ENCODE assay signal across 1 cellular context in the genomic region with DNA sequence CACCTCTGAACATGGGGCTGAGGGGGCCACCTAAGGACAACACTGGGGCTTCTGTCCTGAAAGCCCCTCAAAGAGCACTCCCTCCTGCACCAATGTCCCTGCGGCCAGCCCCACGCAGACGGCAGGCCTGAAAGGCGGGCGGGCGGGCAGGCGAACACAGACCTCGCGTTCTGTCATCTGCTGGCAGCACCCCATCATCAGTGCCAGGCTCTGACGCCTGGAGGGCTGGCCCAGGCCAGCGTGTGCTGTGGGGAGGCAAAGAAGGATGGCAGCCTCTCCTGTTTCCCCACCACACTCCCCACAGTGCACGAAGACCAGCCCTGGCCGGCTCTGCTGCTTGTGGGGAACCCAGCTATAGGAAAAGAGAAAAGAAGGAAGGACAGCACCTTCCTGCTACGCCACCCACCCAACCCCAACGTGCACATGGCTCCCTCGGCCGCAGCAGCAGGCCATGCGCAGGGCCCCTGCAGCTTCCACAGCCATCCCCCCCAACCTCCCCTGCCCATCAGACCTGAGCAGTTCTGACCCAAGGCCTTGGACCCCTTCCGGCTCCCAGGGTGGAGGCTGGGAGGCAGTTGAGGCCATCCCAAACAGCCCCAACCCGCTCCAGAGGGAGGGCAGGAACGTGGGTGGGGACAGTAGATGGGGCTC.
TF ChIP-seq lines count a peak whose summit lies in the region.

No MANE protein-coding gene starts in this region.

TF ChIP-seq in GM12878, 131 proteins besides CTCF, POLR2A, EP300 and RAD21:
- TF ChIP-seq ZNF24 (IDR thresholded peaks at IDR 0.05), result no peak
